Comparison of ENCODE assay signal across 20 cellular contexts in genomic region chr9:38652044-38652443, GRCh38. TPM values are rescaled to one million over a fixed set of nuclear protein-coding genes. Genes with fewer than 3 reads are reported as not detected.
A peak's percentile ranks its signal among the peaks of the same experiment; 100 is the strongest.
DNase-seq lines count a peak whose midpoint lies in the region; ATAC-seq, FAIRE-seq and TF ChIP-seq lines count a peak whose summit lies in the region.
"Had no signal": no experiment of that assay in that cellular context is flagged by ENCODE, and none has a peak within 500 bp of the region (broad histone marks: within the 10 kb centered on the region; RNA-seq: fewer than 3 reads in every experiment).

No MANE protein-coding gene starts in this region.

- H2AFZ ChIP-seq in GM12878 (ENCODE audit: control insufficient read depth, low read depth, low read length): no peak overlapping the region

- H3K27me3 Mint-ChIP-seq in T-cell: peaks cover 13 to 17% of the 10 kb centered on the region in 2 donors

- CTCF ChIA-PET in GM12878 (lab: Yijun Ruan, JAX) (interaction anchor here (0.8 to 1.2 kb wide), 3 partner anchors 8 to 52 kb away, joined by 3 read pairs; no protein-coding TSS in a partner anchor), T-cell (lab: Charles Lee) (no interaction called here)

- no peak for TF ChIP-seq RAD21 in GM12878 (IDR thresholded peaks at IDR 0.05; ENCODE audit: insufficient read depth, low read depth, low read length)

- 37 to 52% (median 45%) methylated on average over 2 of the region's 2 CpGs for WGBS in heart left ventricle, 4 donors
- 0% methylated on average over 2 of the region's 2 CpGs for WGBS in GM12878 (ENCODE audit: insufficient coverage, insufficient replicate concordance, low lambda C conversion rate, missing lambda C conversion rate)
- 54% methylated on average over 2 of the region's 2 CpGs for WGBS in right cardiac atrium

- TF ChIP-seq POLR2A in heart left ventricle (IDR thresholded peaks at IDR 0.05) (no peak), GM12878 (IDR thresholded peaks at IDR 0.05; ENCODE audit: low read depth, low read length) (no peak)

- H4K20me1 ChIP-seq in GM12878 (ENCODE audit: control insufficient read depth, insufficient read depth): no peaks in the 10 kb centered on the region

- no peaks in the 10 kb centered on the region for H3K36me3 Mint-ChIP-seq in T-cell
- H3K36me3 Mint-ChIP-seq: CD8-positive, alpha-beta T cell had no signal

- peak overlapping the region in 2 of 12 donors; percentile 19 to 44 for H3K4me3 ChIP-seq in heart left ventricle
- H3K4me3 ChIP-seq in GM12878: no peak overlapping the region
- H3K4me3 ChIP-seq in right cardiac atrium (ENCODE audit: low read length): no peak overlapping the region
- H3K4me3 ChIP-seq: GM23338, K562, SJSA1 had no signal

- no peaks in the 10 kb centered on the region for H3K9me3 Mint-ChIP-seq in T-cell
- H3K9me3 Mint-ChIP-seq: CD8-positive, alpha-beta T cell; GM23338 had no signal

- H3K36me3 ChIP-seq in heart left ventricle: no peaks in the 10 kb centered on the region
- no peaks in the 10 kb centered on the region for H3K36me3 ChIP-seq in GM12878 (ENCODE audit: control insufficient read depth in 2 of 2, insufficient read depth in 2 of 2, low read length in 1 of 2)
- H3K36me3 ChIP-seq: SJSA1 had no signal

- peak overlapping the region in 11 of 12 donors; percentile 5 to 94 (median 76) for H3K27ac ChIP-seq in heart left ventricle
- H3K27ac ChIP-seq in GM12878 (ENCODE audit: control insufficient read depth, insufficient read depth): no peak overlapping the region
- peak overlapping the region; percentile 85 for H3K27ac ChIP-seq in right cardiac atrium (ENCODE audit: low read length)
- H3K27ac ChIP-seq: SJSA1 had no signal

- no peak overlapping the region for H3K9ac ChIP-seq in GM12878 (ENCODE audit: control insufficient read depth, insufficient read depth, low read length)

- H3K4me1 Mint-ChIP-seq in T-cell: no peaks in the 10 kb centered on the region
- H3K4me1 Mint-ChIP-seq: GM23338 had no signal

- H3K4me3 Mint-ChIP-seq in T-cell: no peak overlapping the region
- H3K4me3 Mint-ChIP-seq: CD8-positive, alpha-beta T cell; GM23338 had no signal

- no peak for TF ChIP-seq EP300 in GM12878 (IDR thresholded peaks at IDR 0.05; ENCODE audit: borderline replicate concordance in 1 of 2, control insufficient read depth in 1 of 2, low read depth in 2 of 2, low read length in 2 of 2)

- H3K27me3 ChIP-seq in heart left ventricle: peaks cover 0 to 5% (median 0%) of the 10 kb centered on the region in 9 donors
- H3K27me3 ChIP-seq in GM12878 (replicated peaks in 1 of 2; ENCODE audit: control insufficient read depth in 2 of 2, insufficient read depth in 2 of 2, low read length in 1 of 2): no peaks in the 10 kb centered on the region
- no peaks in the 10 kb centered on the region for H3K27me3 ChIP-seq in right cardiac atrium (ENCODE audit: control insufficient read depth, insufficient read depth)
- H3K27me3 ChIP-seq: SJSA1 had no signal

- H3K9me3 ChIP-seq in heart left ventricle (no peaks in the 10 kb centered on the region), GM12878 (replicated peaks; ENCODE audit: control insufficient read depth, insufficient read depth, low read length) (no peaks in the 10 kb centered on the region; the same call in 2 of the 3 replicates), right cardiac atrium (ENCODE audit: control insufficient read depth, low read length) (no peaks in the 10 kb centered on the region)
- H3K9me3 ChIP-seq: SJSA1 had no signal

- FAIRE-seq in GM12878 (lab: Jason Lieb, UNC) (no peak), urothelium cell line (lab: Jason Lieb, UNC) (peak; percentile 50)
- FAIRE-seq: A204.1, K562 had no signal

- in situ Hi-C loops in GM12878 (cut with MboI): no loop called here

- no peak overlapping the region for H3K27ac Mint-ChIP-seq in T-cell
- H3K27ac Mint-ChIP-seq: CD8-positive, alpha-beta T cell; GM23338 had no signal

- no TSS peak for BruUV-seq in GM12878 (replicated peaks; lab: Mats Ljungman, UMichigan)

- intact Hi-C loops in heart left ventricle (cut with DNase I) (loop anchor here in 4 of 10 donors (10.0 kb wide), 2 partner anchors 53 to 57 kb away; no protein-coding TSS in a partner anchor), cardiac septum (cut with DNase I) (no loop called here), GM12878 (cut with micrococcal nuclease; ENCODE audit: unreplicated experiment) (no loop called here), right cardiac atrium (cut with DNase I) (no loop called here)

- RAD21 ChIA-PET in GM12878 (lab: Charles Lee; ENCODE audit: unreplicated experiment): interaction anchor here (1.3 to 2.0 kb wide), 5 partner anchors 13 to 23 kb away, joined by 3 to 9 read pairs (median 4); no protein-coding TSS in a partner anchor

- ATAC-seq in heart left ventricle (no peak), GM12878 (peak; percentile 78), right cardiac atrium (no peak), T-cell (replicated peaks in 1 of 4) (no peak)
- ATAC-seq: CD8-positive, alpha-beta T cell; GM23338; K562 had no signal

- DNase-seq in heart left ventricle (no peak), cardiac septum (ENCODE audit: low spot score) (no peak), GM12878 (ENCODE audit: low read depth, low spot score) (no peak), right cardiac atrium (no peak), urothelium cell line (ENCODE audit: low spot score) (no peak), T-cell (no peak), NCI-H2107 (lab: John Stamatoyannopoulos, UW) (no peak), SKM-1 treated with dmso at 0.1 percent for 144 hours (lab: John Stamatoyannopoulos, UW; ENCODE audit: unreplicated experiment) (no peak)
- DNase-seq: CD8-positive, alpha-beta T cell; DMS53; HCEC 1CT; NCI-H1105 treated with DMSO at 0.1 percent for 48 hours; NCI-H1694 treated with DMSO at 0.1 percent for 48 hours; NCI-H226; SW 1271 had no signal

- SMC1A ChIA-PET in GM12878 (lab: Charles Lee; ENCODE audit: uncharacterized antibody, unreplicated experiment): interaction anchor here (1.0 to 1.8 kb wide), 5 partner anchors 16 to 40 kb away, joined by 3 to 5 read pairs (median 4); no protein-coding TSS in a partner anchor

- no peaks in the 10 kb centered on the region for H3K79me2 ChIP-seq in GM12878 (ENCODE audit: control insufficient read depth, insufficient read depth, low read length)

- POLR2A ChIA-PET in GM12878 (lab: Charles Lee) (no interaction called here), T-cell (lab: Charles Lee) (no interaction called here)

- H3K4me1 ChIP-seq in heart left ventricle (peaks cover 0 to 23% (median 0%) of the 10 kb centered on the region in 12 donors), GM12878 (ENCODE audit: control insufficient read depth, insufficient read depth, low read length) (no peaks in the 10 kb centered on the region), right cardiac atrium (ENCODE audit: control insufficient read depth, insufficient read depth, low read length) (peaks cover 2% of the 10 kb centered on the region)
- H3K4me1 ChIP-seq: SJSA1 had no signal

- TF ChIP-seq CTCF in heart left ventricle (IDR thresholded peaks at IDR 0.05) (no peak), GM12878 (IDR thresholded peaks at IDR 0.05 in 2 of 3, conservative IDR thresholded peaks at IDR 0.05 in 1 of 3; ENCODE audit: control insufficient read depth in 2 of 3, extremely low read depth in 1 of 3, insufficient read depth in 1 of 3, low read depth in 3 of 3, low read length in 3 of 3) (no peak)

- H3K4me2 ChIP-seq in GM12878 (ENCODE audit: control insufficient read depth, insufficient read depth): no peak overlapping the region
- H3K4me2 ChIP-seq: GM23338 had no signal

TF ChIP-seq in GM12878, 131 proteins besides CTCF, POLR2A, EP300 and RAD21 (continues in another document):
- TF ChIP-seq SREBF1 (IDR thresholded peaks at IDR 0.05; ENCODE audit: low read length): no peak
- TF ChIP-seq CBX5 (IDR thresholded peaks at IDR 0.05; ENCODE audit: low read depth): no peak
- no peak for TF ChIP-seq KAT2A (conservative IDR thresholded peaks at IDR 0.05; ENCODE audit: control insufficient read depth, low read depth, low read length)

RNA-seq across cellular contexts. Expression of gene ANKRD18A, which starts 31.6 kb away (rescaled TPM):
- total RNA-seq in heart left ventricle (1 to 10 TPM in 6 of 9 donors, under 1 TPM in 3; 0.20 to 6.8 (median 3.1) TPM), cardiac septum (3.0 TPM), GM12878 (2014; rRNA removed) (not detected in 2 replicates), GM12878 (2014; rRNA removed; fragmentation: Illumina TruSeq; extraction: Trizol) (not detected in 2 replicates), GM12878 (2021) (not detected in 2 replicates), right cardiac atrium (10 to 100 TPM in 1 of 4 donors, 1 to 10 TPM in 3; 2.1 to 12.3 (median 7.2) TPM), T-cell (10 to 100 TPM in 1 of 5 donors, 1 to 10 TPM in 4; 1.2 to 16.5 (median 5.1) TPM)
- polyA plus RNA-seq in heart left ventricle (1 to 10 TPM; 1.3 to 2.2 TPM), GM12878 (2011; rRNA removed) (0.37 and 0.52 TPM in 2 replicates), GM12878 (2014; fragmentation: Illumina TruSeq; extraction: Trizol) (not detected in 2 replicates), GM12878 (2014; fragmentation: Nextera tagmentation; extraction: Ambion mirVana) (not detected), GM12878 (2014; rRNA removed) (not detected in 2 replicates), GM12878 (2016; fragmentation: Nextera tagmentation; extraction: Ambion mirVana) (not detected), right cardiac atrium (3.1 TPM)
- not detected in 2 replicates for total RNA-seq in GM12878 (2013; cell fraction: nucleolus; rRNA removed)
- not detected for polyA plus RNA-seq in GM12878 (2011; ENCODE audit: low read depth)
- polyA plus RNA-seq in GM12878 (2011; cell fraction: cytosol; rRNA removed): 0.01 and 0.03 TPM in 2 replicates
- 0.09 and 0.85 TPM in 2 replicates for polyA plus RNA-seq in GM12878 (2011; cell fraction: nucleus; rRNA removed)
- 0.07 TPM in 1 of 2 replicates, not detected in the other for polyA plus RNA-seq in GM12878 (2012)
- polyA minus RNA-seq in GM12878 (2011; rRNA and poly(A)+ RNA removed): 0.15 TPM in 1 of 2 replicates, not detected in the other
- polyA minus RNA-seq in GM12878 (2011; cell fraction: cytosol; rRNA and poly(A)+ RNA removed): not detected in 2 replicates
- 0.12 and 1.5 TPM in 2 replicates for polyA minus RNA-seq in GM12878 (2011; cell fraction: nucleus; rRNA and poly(A)+ RNA removed)
- total RNA-seq: SJSA1 had no signal
- polyA plus RNA-seq: BJ, K562 had no signal
